ENCODE assay signal across 17 cellular contexts in genomic region chr5:72854419-72854818, GRCh38.
"Had no signal": no experiment of that assay in that cellular context is flagged by ENCODE, and none has a peak within 500 bp of the region (broad histone marks: within the 10 kb centered on the region; RNA-seq: fewer than 3 reads in every experiment).

No MANE protein-coding gene starts in this region.

- FAIRE-seq: endometrium had no signal

- H3K36me3 ChIP-seq: ovary had no signal

- H3K27ac Mint-ChIP-seq: activated CD4-positive, alpha-beta T cell treated with anti-CD3 and anti-CD28 coated beads, Interleukin-2, amount 10 ng/mL, durations not matched to agents 7 days and 5 days; activated CD8-positive, alpha-beta T cell treated with anti-CD3 and anti-CD28 coated beads, Interleukin-2, amount 10 ng/mL, durations not matched to agents 7 days and 5 days; activated naive CD4-positive, alpha-beta T cell treated with anti-CD3 and anti-CD28 coated beads, Interleukin-2, amount 10 ng/mL, durations not matched to agents 7 days and 5 days; activated T-cell treated with anti-CD3 and anti-CD28 coated beads, Interleukin-2, amount 50 U/mL, for 24 hours; neural progenitor cell had no signal

- H3K4me2 ChIP-seq: neural progenitor cell had no signal

- H3K4me3 Mint-ChIP-seq: activated CD4-positive, alpha-beta T cell treated with anti-CD3 and anti-CD28 coated beads, Interleukin-2, amount 10 ng/mL, durations not matched to agents 7 days and 5 days; activated CD8-positive, alpha-beta T cell treated with anti-CD3 and anti-CD28 coated beads, Interleukin-2, amount 10 ng/mL, durations not matched to agents 7 days and 5 days; activated naive CD4-positive, alpha-beta T cell treated with anti-CD3 and anti-CD28 coated beads, Interleukin-2, amount 10 ng/mL, durations not matched to agents 7 days and 5 days; activated T-cell treated with anti-CD3 and anti-CD28 coated beads, Interleukin-2, amount 50 U/mL, for 24 hours; neural progenitor cell had no signal

- ATAC-seq: activated CD4-positive, CD25-positive, alpha-beta regulatory T cell treated with anti-CD3 and anti-CD28 coated beads, Interleukin-2, amount 50 U/mL, for 24 hours; activated CD8-positive, alpha-beta T cell treated with anti-CD3 and anti-CD28 coated beads, Interleukin-2, amount 10 ng/mL, durations not matched to agents 7 days and 5 days; naive thymus-derived CD4-positive, alpha-beta T cell; sciatic nerve had no signal

- H3K27me3 ChIP-seq: dorsolateral prefrontal cortex, esophagus muscularis mucosa, neural progenitor cell, ovary had no signal

- H3K9me3 ChIP-seq: esophagus muscularis mucosa, ovary had no signal

- H3K9me3 Mint-ChIP-seq: activated CD4-positive, alpha-beta T cell treated with anti-CD3 and anti-CD28 coated beads, Interleukin-2, amount 10 ng/mL, durations not matched to agents 7 days and 5 days; activated naive CD4-positive, alpha-beta T cell treated with anti-CD3 and anti-CD28 coated beads, Interleukin-2, amount 10 ng/mL, durations not matched to agents 7 days and 5 days; activated T-cell treated with anti-CD3 and anti-CD28 coated beads, Interleukin-2, amount 50 U/mL, for 24 hours; naive thymus-derived CD4-positive, alpha-beta T cell; neural progenitor cell had no signal

- H3K9ac ChIP-seq: neural progenitor cell had no signal

- H2AFZ ChIP-seq: neural progenitor cell had no signal

- H3K4me3 ChIP-seq: dorsolateral prefrontal cortex, esophagus muscularis mucosa, neural progenitor cell, ovary had no signal

- DNase-seq: activated CD4-positive, alpha-beta T cell treated with anti-CD3 and anti-CD28 coated beads, Interleukin-2, amount 10 ng/mL, durations not matched to agents 7 days and 5 days; activated CD8-positive, alpha-beta T cell treated with anti-CD3 and anti-CD28 coated beads, Interleukin-2, amount 10 ng/mL, durations not matched to agents 7 days and 5 days; activated naive CD4-positive, alpha-beta T cell treated with anti-CD3 and anti-CD28 coated beads, Interleukin-2, amount 10 ng/mL, durations not matched to agents 7 days and 5 days; activated T-cell treated with anti-CD3 and anti-CD28 coated beads, Interleukin-2, amount 50 U/mL, for 24 hours; amniotic stem cell; caudate nucleus; dorsolateral prefrontal cortex; mesendoderm; naive thymus-derived CD4-positive, alpha-beta T cell; ovary; stimulated activated naive CD4-positive, alpha-beta T cell; T1000 had no signal

- H3K27ac ChIP-seq: dorsolateral prefrontal cortex, esophagus muscularis mucosa, neural progenitor cell, ovary had no signal

- H3K27me3 Mint-ChIP-seq: activated CD4-positive, alpha-beta T cell treated with anti-CD3 and anti-CD28 coated beads, Interleukin-2, amount 10 ng/mL, durations not matched to agents 7 days and 5 days; activated naive CD4-positive, alpha-beta T cell treated with anti-CD3 and anti-CD28 coated beads, Interleukin-2, amount 10 ng/mL, durations not matched to agents 7 days and 5 days; activated T-cell treated with anti-CD3 and anti-CD28 coated beads, Interleukin-2, amount 50 U/mL, for 24 hours; naive thymus-derived CD4-positive, alpha-beta T cell had no signal
